ENCODE assay signal across 1 cellular context in the genomic region with DNA sequence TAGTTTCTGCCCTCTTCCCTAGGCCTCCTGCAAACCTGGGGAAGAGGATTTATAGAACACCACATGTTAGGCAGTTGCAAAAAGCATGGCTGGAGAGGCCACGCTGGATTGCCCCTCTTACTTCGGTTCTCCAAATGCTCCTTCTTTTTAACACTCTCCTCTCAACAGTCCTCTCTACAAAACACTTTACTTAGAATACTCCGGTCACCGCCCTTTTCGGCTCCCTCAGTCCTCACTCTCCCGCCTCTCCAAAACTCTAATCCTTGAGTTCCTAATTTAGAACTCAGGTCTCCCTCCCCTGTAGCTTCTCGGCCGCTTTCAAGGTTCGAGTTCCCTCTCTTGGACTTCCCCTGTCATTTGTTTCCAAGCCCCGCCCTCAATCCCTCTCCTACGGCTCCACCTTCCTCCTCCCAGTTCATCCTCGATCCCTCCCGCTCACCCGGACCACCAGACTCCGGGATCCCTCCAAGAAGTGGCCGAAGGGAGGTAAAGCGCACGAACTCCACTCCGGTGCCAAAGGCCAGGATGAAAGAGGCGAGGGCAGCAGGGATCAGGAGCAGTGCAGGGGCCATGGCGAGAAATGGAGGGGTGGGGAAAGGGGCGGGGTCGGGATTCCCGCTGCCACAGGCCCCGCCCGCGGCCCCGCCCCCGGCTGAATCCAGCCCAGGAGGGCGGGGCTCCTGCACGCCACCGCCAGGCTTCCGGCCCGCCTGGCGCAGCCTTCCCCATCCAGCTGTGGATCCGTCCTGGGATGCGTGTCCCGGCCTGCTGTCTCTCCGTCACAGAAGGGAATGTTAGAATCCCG.
TF ChIP-seq lines count a peak whose summit lies in the region.

A gene with protein sequence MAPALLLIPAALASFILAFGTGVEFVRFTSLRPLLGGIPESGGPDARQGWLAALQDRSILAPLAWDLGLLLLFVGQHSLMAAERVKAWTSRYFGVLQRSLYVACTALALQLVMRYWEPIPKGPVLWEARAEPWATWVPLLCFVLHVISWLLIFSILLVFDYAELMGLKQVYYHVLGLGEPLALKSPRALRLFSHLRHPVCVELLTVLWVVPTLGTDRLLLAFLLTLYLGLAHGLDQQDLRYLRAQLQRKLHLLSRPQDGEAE (minus strand): TSS at position 582 of the 805 bp plus-strand sequence. CDS start 10 bp downstream, at position 572.

TF ChIP-seq in K562, 482 proteins besides CTCF, POLR2A, EP300 and RAD21 (continued from another document and continues in another):
- TF ChIP-seq, protein P1, sequence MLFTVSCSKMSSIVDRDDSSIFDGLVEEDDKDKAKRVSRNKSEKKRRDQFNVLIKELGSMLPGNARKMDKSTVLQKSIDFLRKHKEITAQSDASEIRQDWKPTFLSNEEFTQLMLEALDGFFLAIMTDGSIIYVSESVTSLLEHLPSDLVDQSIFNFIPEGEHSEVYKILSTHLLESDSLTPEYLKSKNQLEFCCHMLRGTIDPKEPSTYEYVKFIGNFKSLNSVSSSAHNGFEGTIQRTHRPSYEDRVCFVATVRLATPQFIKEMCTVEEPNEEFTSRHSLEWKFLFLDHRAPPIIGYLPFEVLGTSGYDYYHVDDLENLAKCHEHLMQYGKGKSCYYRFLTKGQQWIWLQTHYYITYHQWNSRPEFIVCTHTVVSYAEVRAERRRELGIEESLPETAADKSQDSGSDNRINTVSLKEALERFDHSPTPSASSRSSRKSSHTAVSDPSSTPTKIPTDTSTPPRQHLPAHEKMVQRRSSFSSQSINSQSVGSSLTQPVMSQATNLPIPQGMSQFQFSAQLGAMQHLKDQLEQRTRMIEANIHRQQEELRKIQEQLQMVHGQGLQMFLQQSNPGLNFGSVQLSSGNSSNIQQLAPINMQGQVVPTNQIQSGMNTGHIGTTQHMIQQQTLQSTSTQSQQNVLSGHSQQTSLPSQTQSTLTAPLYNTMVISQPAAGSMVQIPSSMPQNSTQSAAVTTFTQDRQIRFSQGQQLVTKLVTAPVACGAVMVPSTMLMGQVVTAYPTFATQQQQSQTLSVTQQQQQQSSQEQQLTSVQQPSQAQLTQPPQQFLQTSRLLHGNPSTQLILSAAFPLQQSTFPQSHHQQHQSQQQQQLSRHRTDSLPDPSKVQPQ (CRISPR knock-in tag; IDR thresholded peaks at IDR 0.05; ENCODE audit: borderline replicate concordance): 0 out of 2 replicates have a peak, but pooled peaks have one; percentile 31
- TF ChIP-seq ELF4 (CRISPR knock-in tag; IDR thresholded peaks at IDR 0.05): 0 out of 2 replicates have a peak, but pooled peaks have one; percentile 51
- TF ChIP-seq PHTF2 (CRISPR knock-in tag; IDR thresholded peaks at IDR 0.05): 0 out of 2 replicates have a peak, but pooled peaks have one; percentile 37
- TF ChIP-seq, protein P2, sequence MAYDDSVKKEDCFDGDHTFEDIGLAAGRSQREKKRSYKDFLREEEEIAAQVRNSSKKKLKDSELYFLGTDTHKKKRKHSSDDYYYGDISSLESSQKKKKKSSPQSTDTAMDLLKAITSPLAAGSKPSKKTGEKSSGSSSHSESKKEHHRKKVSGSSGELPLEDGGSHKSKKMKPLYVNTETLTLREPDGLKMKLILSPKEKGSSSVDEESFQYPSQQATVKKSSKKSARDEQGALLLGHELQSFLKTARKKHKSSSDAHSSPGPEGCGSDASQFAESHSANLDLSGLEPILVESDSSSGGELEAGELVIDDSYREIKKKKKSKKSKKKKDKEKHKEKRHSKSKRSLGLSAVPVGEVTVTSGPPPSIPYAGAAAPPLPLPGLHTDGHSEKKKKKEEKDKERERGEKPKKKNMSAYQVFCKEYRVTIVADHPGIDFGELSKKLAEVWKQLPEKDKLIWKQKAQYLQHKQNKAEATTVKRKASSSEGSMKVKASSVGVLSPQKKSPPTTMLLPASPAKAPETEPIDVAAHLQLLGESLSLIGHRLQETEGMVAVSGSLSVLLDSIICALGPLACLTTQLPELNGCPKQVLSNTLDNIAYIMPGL (CRISPR knock-in tag; IDR thresholded peaks at IDR 0.05): no peak
- peak; percentile 73 to 81; a peak in 2 of 4 replicates for TF ChIP-seq SIN3A (IDR thresholded peaks at IDR 0.05; ENCODE audit: borderline replicate concordance in 2 of 2, control insufficient read depth in 1 of 2, low read depth in 2 of 2, low read length in 2 of 2)
- no peak for TF ChIP-seq TEAD2 (tag; IDR thresholded peaks at IDR 0.05)
- 0 out of 4 replicates have a peak, but pooled peaks of 1 of the 2 experiments have one; percentile 14 for TF ChIP-seq RCOR1 (IDR thresholded peaks at IDR 0.05; ENCODE audit: borderline replicate concordance in 1 of 2, low read depth in 2 of 2, low read length in 2 of 2)
- TF ChIP-seq MEF2D (tag; conservative IDR thresholded peaks at IDR 0.05; ENCODE audit: low read depth): peak; percentile 73; the same call in 1 of the 2 replicates
- no peak; a peak in 1 of 4 replicates for TF ChIP-seq FOXK2 (conservative IDR thresholded peaks at IDR 0.05 in 1 of 2, IDR thresholded peaks at IDR 0.05 in 1 of 2; ENCODE audit: low read depth in 2 of 2)
- TF ChIP-seq ZBTB7A (IDR thresholded peaks at IDR 0.05; ENCODE audit: borderline replicate concordance, control insufficient read depth, low read depth, low read length): peak; percentile 82; the same call in 1 of the 2 replicates
- TF ChIP-seq ARID1B (IDR thresholded peaks at IDR 0.05): peak; percentile 32; the same call in 1 of the 2 replicates
- peak; percentile 54 for TF ChIP-seq L3MBTL2 (IDR thresholded peaks at IDR 0.05)
- TF ChIP-seq RB1 (IDR thresholded peaks at IDR 0.05; ENCODE audit: low read depth): peak; percentile 71
- TF ChIP-seq NBN (IDR thresholded peaks at IDR 0.05; ENCODE audit: low read depth): peak; percentile 74
- TF ChIP-seq, protein P3, sequence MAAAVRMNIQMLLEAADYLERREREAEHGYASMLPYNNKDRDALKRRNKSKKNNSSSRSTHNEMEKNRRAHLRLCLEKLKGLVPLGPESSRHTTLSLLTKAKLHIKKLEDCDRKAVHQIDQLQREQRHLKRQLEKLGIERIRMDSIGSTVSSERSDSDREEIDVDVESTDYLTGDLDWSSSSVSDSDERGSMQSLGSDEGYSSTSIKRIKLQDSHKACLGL (CRISPR knock-in tag; IDR thresholded peaks at IDR 0.05; ENCODE audit: borderline replicate concordance, poor library complexity, severe bottlenecking): no peak
- TF ChIP-seq, protein P4, sequence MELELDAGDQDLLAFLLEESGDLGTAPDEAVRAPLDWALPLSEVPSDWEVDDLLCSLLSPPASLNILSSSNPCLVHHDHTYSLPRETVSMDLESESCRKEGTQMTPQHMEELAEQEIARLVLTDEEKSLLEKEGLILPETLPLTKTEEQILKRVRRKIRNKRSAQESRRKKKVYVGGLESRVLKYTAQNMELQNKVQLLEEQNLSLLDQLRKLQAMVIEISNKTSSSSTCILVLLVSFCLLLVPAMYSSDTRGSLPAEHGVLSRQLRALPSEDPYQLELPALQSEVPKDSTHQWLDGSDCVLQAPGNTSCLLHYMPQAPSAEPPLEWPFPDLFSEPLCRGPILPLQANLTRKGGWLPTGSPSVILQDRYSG (tag; conservative IDR thresholded peaks at IDR 0.05; ENCODE audit: low read depth): no peak
- TF ChIP-seq MTA1 (IDR thresholded peaks at IDR 0.05; ENCODE audit: borderline replicate concordance): no peak; the same call in 1 of the 2 replicates
- TF ChIP-seq, protein P5, sequence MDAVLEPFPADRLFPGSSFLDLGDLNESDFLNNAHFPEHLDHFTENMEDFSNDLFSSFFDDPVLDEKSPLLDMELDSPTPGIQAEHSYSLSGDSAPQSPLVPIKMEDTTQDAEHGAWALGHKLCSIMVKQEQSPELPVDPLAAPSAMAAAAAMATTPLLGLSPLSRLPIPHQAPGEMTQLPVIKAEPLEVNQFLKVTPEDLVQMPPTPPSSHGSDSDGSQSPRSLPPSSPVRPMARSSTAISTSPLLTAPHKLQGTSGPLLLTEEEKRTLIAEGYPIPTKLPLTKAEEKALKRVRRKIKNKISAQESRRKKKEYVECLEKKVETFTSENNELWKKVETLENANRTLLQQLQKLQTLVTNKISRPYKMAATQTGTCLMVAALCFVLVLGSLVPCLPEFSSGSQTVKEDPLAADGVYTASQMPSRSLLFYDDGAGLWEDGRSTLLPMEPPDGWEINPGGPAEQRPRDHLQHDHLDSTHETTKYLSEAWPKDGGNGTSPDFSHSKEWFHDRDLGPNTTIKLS (IDR thresholded peaks at IDR 0.05; ENCODE audit: borderline replicate concordance, low read depth): 0 out of 2 replicates have a peak, but pooled peaks have one; percentile 13
- no peak for TF ChIP-seq ZNF444 (CRISPR knock-in tag; IDR thresholded peaks at IDR 0.05)
- TF ChIP-seq TGIF2 (CRISPR knock-in tag; IDR thresholded peaks at IDR 0.05): no peak
- TF ChIP-seq NRF1 (conservative IDR thresholded peaks at IDR 0.05 in 1 of 2, IDR thresholded peaks at IDR 0.05 in 1 of 2): peak; percentile 84 to 85
- TF ChIP-seq RHOXF2B (CRISPR knock-in tag; conservative IDR thresholded peaks at IDR 0.05): 0 out of 2 replicates have a peak, but pooled peaks have one; percentile 60
- no peak for TF ChIP-seq MEIS2 (IDR thresholded peaks at IDR 0.05; ENCODE audit: partially characterized antibody)
- TF ChIP-seq ZNF766 (CRISPR knock-in tag; conservative IDR thresholded peaks at IDR 0.05): no peak
- no peak for TF ChIP-seq SRSF7 (optimal IDR thresholded peaks at IDR 0.05; ENCODE audit: low read depth, low read length)
- no peak for TF ChIP-seq ZNF764 (CRISPR knock-in tag; IDR thresholded peaks at IDR 0.05; ENCODE audit: low read depth)
- TF ChIP-seq CREBBP (IDR thresholded peaks at IDR 0.05; ENCODE audit: low read depth, low read length): no peak
- no peak for TF ChIP-seq SIRT6 (IDR thresholded peaks at IDR 0.05; ENCODE audit: low read depth, low read length)
- TF ChIP-seq TCF7 (IDR thresholded peaks at IDR 0.05; ENCODE audit: borderline replicate concordance): peak; percentile 39; the same call in 1 of the 2 replicates
- peak; percentile 47 for TF ChIP-seq HNRNPLL (IDR thresholded peaks at IDR 0.05; ENCODE audit: low read depth, low read length, poor library complexity, severe bottlenecking)
- TF ChIP-seq FOXP1 (CRISPR knock-in tag; IDR thresholded peaks at IDR 0.05): no peak
- TF ChIP-seq, protein P6, sequence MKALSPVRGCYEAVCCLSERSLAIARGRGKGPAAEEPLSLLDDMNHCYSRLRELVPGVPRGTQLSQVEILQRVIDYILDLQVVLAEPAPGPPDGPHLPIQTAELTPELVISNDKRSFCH (CRISPR knock-in tag; IDR thresholded peaks at IDR 0.05): no peak
- TF ChIP-seq, protein P6 (tag; IDR thresholded peaks at IDR 0.05): 0 out of 2 replicates have a peak, but pooled peaks have one; percentile 1
- no peak for TF ChIP-seq SNIP1 (IDR thresholded peaks at IDR 0.05; ENCODE audit: low read depth)
- peak; percentile 39 for TF ChIP-seq ATF7 (IDR thresholded peaks at IDR 0.05)
- peak; percentile 56 for TF ChIP-seq SAP30 (IDR thresholded peaks at IDR 0.05; ENCODE audit: borderline replicate concordance, insufficient read depth, low read depth, low read length, poor library complexity, severe bottlenecking)
- no peak for TF ChIP-seq STAG1 (CRISPR knock-in tag; IDR thresholded peaks at IDR 0.05; ENCODE audit: borderline replicate concordance)
- TF ChIP-seq, protein P7, sequence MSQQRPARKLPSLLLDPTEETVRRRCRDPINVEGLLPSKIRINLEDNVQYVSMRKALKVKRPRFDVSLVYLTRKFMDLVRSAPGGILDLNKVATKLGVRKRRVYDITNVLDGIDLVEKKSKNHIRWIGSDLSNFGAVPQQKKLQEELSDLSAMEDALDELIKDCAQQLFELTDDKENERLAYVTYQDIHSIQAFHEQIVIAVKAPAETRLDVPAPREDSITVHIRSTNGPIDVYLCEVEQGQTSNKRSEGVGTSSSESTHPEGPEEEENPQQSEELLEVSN (IDR thresholded peaks at IDR 0.05; ENCODE audit: borderline replicate concordance in 1 of 2, extremely low read depth in 1 of 2, insufficient read depth in 1 of 2, insufficient read length in 1 of 2, low read depth in 1 of 2, low read length in 1 of 2, poor library complexity in 1 of 2, severe bottlenecking in 1 of 2): peak in 1 of 2 experiments; percentile 45
- TF ChIP-seq, protein P8, sequence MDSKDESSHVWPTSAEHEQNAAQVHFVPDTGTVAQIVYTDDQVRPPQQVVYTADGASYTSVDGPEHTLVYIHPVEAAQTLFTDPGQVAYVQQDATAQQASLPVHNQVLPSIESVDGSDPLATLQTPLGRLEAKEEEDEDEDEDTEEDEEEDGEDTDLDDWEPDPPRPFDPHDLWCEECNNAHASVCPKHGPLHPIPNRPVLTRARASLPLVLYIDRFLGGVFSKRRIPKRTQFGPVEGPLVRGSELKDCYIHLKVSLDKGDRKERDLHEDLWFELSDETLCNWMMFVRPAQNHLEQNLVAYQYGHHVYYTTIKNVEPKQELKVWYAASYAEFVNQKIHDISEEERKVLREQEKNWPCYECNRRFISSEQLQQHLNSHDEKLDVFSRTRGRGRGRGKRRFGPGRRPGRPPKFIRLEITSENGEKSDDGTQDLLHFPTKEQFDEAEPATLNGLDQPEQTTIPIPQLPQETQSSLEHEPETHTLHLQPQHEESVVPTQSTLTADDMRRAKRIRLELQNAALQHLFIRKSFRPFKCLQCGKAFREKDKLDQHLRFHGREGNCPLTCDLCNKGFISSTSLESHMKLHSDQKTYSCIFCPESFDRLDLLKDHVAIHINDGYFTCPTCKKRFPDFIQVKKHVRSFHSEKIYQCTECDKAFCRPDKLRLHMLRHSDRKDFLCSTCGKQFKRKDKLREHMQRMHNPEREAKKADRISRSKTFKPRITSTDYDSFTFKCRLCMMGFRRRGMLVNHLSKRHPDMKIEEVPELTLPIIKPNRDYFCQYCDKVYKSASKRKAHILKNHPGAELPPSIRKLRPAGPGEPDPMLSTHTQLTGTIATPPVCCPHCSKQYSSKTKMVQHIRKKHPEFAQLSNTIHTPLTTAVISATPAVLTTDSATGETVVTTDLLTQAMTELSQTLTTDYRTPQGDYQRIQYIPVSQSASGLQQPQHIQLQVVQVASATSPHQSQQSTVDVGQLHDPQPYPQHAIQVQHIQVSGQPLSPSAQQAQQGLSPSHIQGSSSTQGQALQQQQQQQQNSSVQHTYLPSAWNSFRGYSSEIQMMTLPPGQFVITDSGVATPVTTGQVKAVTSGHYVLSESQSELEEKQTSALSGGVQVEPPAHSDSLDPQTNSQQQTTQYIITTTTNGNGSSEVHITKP (IDR thresholded peaks at IDR 0.05; ENCODE audit: partially characterized antibody): peak; percentile 48
- TF ChIP-seq, protein P9, sequence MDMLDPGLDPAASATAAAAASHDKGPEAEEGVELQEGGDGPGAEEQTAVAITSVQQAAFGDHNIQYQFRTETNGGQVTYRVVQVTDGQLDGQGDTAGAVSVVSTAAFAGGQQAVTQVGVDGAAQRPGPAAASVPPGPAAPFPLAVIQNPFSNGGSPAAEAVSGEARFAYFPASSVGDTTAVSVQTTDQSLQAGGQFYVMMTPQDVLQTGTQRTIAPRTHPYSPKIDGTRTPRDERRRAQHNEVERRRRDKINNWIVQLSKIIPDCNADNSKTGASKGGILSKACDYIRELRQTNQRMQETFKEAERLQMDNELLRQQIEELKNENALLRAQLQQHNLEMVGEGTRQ (CRISPR knock-in tag; IDR thresholded peaks at IDR 0.05): no peak
- peak; percentile 71; the same call in 1 of the 2 replicates for TF ChIP-seq OTX1 (CRISPR knock-in tag; IDR thresholded peaks at IDR 0.05)
- TF ChIP-seq BRD9 (IDR thresholded peaks at IDR 0.05; ENCODE audit: low read depth, partially characterized antibody): peak; percentile 76
- no peak for TF ChIP-seq ZC3H11A (IDR thresholded peaks at IDR 0.05; ENCODE audit: low read depth, low read length)
- TF ChIP-seq EGR1 (conservative IDR thresholded peaks at IDR 0.05): 0 out of 2 replicates have a peak, but pooled peaks have one; percentile 4
- TF ChIP-seq MCM5 (IDR thresholded peaks at IDR 0.05; ENCODE audit: low read depth): no peak
- peak; percentile 49; the same call in 1 of the 2 replicates for TF ChIP-seq MBD2 (IDR thresholded peaks at IDR 0.05; ENCODE audit: borderline replicate concordance, low read depth)
- TF ChIP-seq SPI1 (IDR thresholded peaks at IDR 0.05; ENCODE audit: borderline replicate concordance, low read depth, low read length): peak; percentile 82
